Comparison of ENCODE assay signal across 8 cellular contexts in the genomic region with DNA sequence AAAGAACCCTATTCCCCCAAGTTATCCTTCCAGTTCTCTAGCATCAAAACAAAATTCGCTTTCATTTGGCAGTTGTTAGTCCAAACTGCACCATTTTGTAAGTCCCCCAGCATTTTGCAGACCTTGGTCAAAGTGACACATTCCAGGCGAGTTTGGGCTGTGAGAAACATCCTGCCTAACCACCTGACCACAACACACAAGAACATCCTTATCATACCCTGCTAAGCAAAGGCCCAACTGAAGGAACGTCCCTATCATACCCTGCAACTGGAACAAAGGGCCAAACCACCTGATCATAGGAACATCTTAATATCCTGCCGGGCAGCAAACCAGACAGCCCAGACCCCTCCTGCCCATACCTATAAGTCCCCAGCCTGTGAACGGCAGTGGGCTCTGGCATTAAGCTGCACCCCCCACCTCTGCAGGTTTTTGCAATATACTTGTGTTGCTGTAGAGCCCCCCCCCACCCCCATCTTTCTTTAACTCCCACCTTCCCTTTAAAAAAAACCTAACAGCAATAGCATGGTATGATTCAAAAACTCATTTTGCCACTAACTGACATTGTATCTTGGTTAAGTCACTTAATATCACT. TPM values are rescaled to one million over a fixed set of nuclear protein-coding genes. Genes with fewer than 3 reads are reported as not detected.
DNase-seq lines count a peak whose midpoint lies in the region; ATAC-seq and TF ChIP-seq lines count a peak whose summit lies in the region.

No MANE protein-coding gene starts in this region.

- DNase-seq in GM06990 (ENCODE audit: extremely low read depth, insufficient read length) (no peak), dorsolateral prefrontal cortex (no peak), non-pigmented ciliary epithelial cell (ENCODE audit: low read depth) (peak; percentile 68), ecto neural progenitor cell (ENCODE audit: low spot score) (no peak)
- no peak for DNase-seq in effector CD4-positive, alpha-beta T cell

- H3K4me3 ChIP-seq in GM06990 (replicated peaks; ENCODE audit: low read depth, low read length) (peak overlapping the region; percentile 43), OCI-LY3 (ENCODE audit: low read length) (no peak overlapping the region), dorsolateral prefrontal cortex (peak overlapping the region in 43 of 59 donors; percentile 12 to 98 (median 86))

- H3K9ac ChIP-seq in OCI-LY3 (ENCODE audit: low read length), result no peak overlapping the region

- H3K36me3 ChIP-seq in GM06990 (ENCODE audit: control insufficient read depth, insufficient read depth, low read length) (no peaks in the 10 kb centered on the region), OCI-LY3 (replicated peaks; ENCODE audit: low read depth, low read length) (peaks cover 15% of the 10 kb centered on the region)

- intact Hi-C loops in dorsolateral prefrontal cortex (cut with DNase I), result loop anchor here (5.0 to 10.0 kb wide), 5 partner anchors 88 to 612 kb away; a partner anchor contains a TSS

- H4K20me1 ChIP-seq in OCI-LY3 (ENCODE audit: insufficient read depth, low read length), result peaks cover 14% of the 10 kb centered on the region; the same call in 1 of the 2 replicates

- TF ChIP-seq CTCF in GM06990 (IDR thresholded peaks at IDR 0.05; ENCODE audit: insufficient read depth, low read length, poor library complexity, severe bottlenecking) (no peak), OCI-LY3 (IDR thresholded peaks at IDR 0.05; ENCODE audit: low read depth, low read length) (no peak), dorsolateral prefrontal cortex (IDR thresholded peaks at IDR 0.05 in 54 of 56, conservative IDR thresholded peaks at IDR 0.05 in 2 of 56; ENCODE audit: low read depth in 1 of 56, partially characterized antibody in 56 of 56) (no peak)

- peak overlapping the region; percentile 89 for H3K4me2 ChIP-seq in OCI-LY3 (ENCODE audit: low read length)

- no peak overlapping the region for H3K27ac ChIP-seq in OCI-LY3 (ENCODE audit: low read length)
- H3K27ac ChIP-seq in dorsolateral prefrontal cortex, result peak overlapping the region in 6 of 59 donors; percentile 17 to 100 (median 98)

- H3K4me1 ChIP-seq in OCI-LY3 (ENCODE audit: low read length), result peaks cover 24% of the 10 kb centered on the region

- peaks cover 65% of the 10 kb centered on the region for H3K79me2 ChIP-seq in OCI-LY3 (ENCODE audit: low read length)

- H3K27me3 ChIP-seq in GM06990 (replicated peaks; ENCODE audit: control insufficient read depth, insufficient read depth, low read length) (no peaks in the 10 kb centered on the region), OCI-LY3 (ENCODE audit: low read depth, low read length) (no peaks in the 10 kb centered on the region), dorsolateral prefrontal cortex (no peaks in the 10 kb centered on the region)

- H3K9me3 ChIP-seq in OCI-LY3 (ENCODE audit: insufficient read depth, low read length), result no peaks in the 10 kb centered on the region

- ATAC-seq in HG03442 (IDR thresholded peaks at IDR 0.05; ENCODE audit: unreplicated experiment), result no peak
- no peak for ATAC-seq in GM21825 (IDR thresholded peaks at IDR 0.05; ENCODE audit: unreplicated experiment)

- no peak overlapping the region for H2AFZ ChIP-seq in OCI-LY3 (ENCODE audit: low read depth, low read length)

RNA-seq across cellular contexts. Expression of a gene that starts 2.7 kb away (rescaled TPM):
- 10 to 100 TPM; 40.1 to 76.5 (median 55.8) TPM for total RNA-seq in dorsolateral prefrontal cortex
